Comparison of ENCODE assay signal across 40 cellular contexts in genomic region chr2:124625561-124625960, GRCh38.
"Had no signal": no experiment of that assay in that cellular context is flagged by ENCODE, and none has a peak within 500 bp of the region (broad histone marks: within the 10 kb centered on the region; RNA-seq: fewer than 3 reads in every experiment).

No MANE protein-coding gene starts in this region.

- H3K27me3 Mint-ChIP-seq: activated naive CD4-positive, alpha-beta T cell treated with anti-CD3 and anti-CD28 coated beads, Interleukin-2, amount 10 ng/mL, durations not matched to agents 7 days and 5 days; activated naive CD4-positive, alpha-beta T cell treated with anti-CD3 and anti-CD28 coated beads, Interleukin-2, amount 50 U/mL, for 24 hours; activated naive CD8-positive, alpha-beta T cell; activated naive CD8-positive, alpha-beta T cell treated with anti-CD3 and anti-CD28 coated beads for 36 hours; activated naive CD8-positive, alpha-beta T cell treated with anti-CD3 and anti-CD28 coated beads, Interleukin-2, amount 10 ng/mL, durations not matched to agents 7 days and 5 days; activated naive CD8-positive, alpha-beta T cell treated with anti-CD3 and anti-CD28 coated beads, Interleukin-2, amount 50 U/mL, for 24 hours; activated T-cell treated with anti-CD3 and anti-CD28 coated beads, Interleukin-2, amount 50 U/mL, for 24 hours; brain; central memory CD8-positive, alpha-beta T cell had no signal

- H3K27ac ChIP-seq: adrenal gland, ascending aorta, body of pancreas, brain microvascular endothelial cell, breast epithelium, cardiac muscle cell had no signal

- DNase-seq: activated effector memory CD4-positive, alpha-beta T cell treated with anti-CD3 and anti-CD28 coated beads, Interleukin-2, amount 50 U/mL, for 16 hours; activated effector memory CD4-positive, alpha-beta T cell treated with Interleukin-2 at 50 U/mL for 16 hours; activated gamma-delta T cell; activated gamma-delta T cell treated with Interleukin-2 at 50 U/mL for 16 hours; activated naive CD4-positive, alpha-beta T cell; activated naive CD4-positive, alpha-beta T cell treated with anti-CD3 and anti-CD28 coated beads for 36 hours; activated naive CD4-positive, alpha-beta T cell treated with anti-CD3 and anti-CD28 coated beads, Interleukin-2, amount 10 ng/mL, durations not matched to agents 7 days and 5 days; activated naive CD4-positive, alpha-beta T cell treated with anti-CD3 and anti-CD28 coated beads, Interleukin-2, amount 50 U/mL, for 16 hours; activated naive CD4-positive, alpha-beta T cell treated with Interleukin-2 at 50 U/mL for 16 hours; activated naive CD8-positive, alpha-beta T cell treated with anti-CD3 and anti-CD28 coated beads for 36 hours; activated naive CD8-positive, alpha-beta T cell treated with anti-CD3 and anti-CD28 coated beads, Interleukin-2, amount 10 ng/mL, durations not matched to agents 7 days and 5 days; activated naive CD8-positive, alpha-beta T cell treated with anti-CD3 and anti-CD28 coated beads, Interleukin-2, amount 50 U/mL, for 24 hours; activated T-cell treated with anti-CD3 and anti-CD28 coated beads for 4 hours; activated T-cell treated with anti-CD3 and anti-CD28 coated beads, Interleukin-2, amount 50 U/mL, for 1 hour; activated T-cell treated with anti-CD3 and anti-CD28 coated beads, Interleukin-2, amount 50 U/mL, for 24 hours; activated T-cell treated with anti-CD3 and anti-CD28 coated beads, Interleukin-2, amount 50 U/mL, for 4 hours; activated T-cell treated with anti-CD3 and anti-CD28 coated beads, Interleukin-2, amount 50 U/mL, for 48 hours; activated T-cell treated with anti-CD3 and anti-CD28 coated beads, Interleukin-2, amount 50 U/mL, for 72 hours; adrenal gland; amniotic stem cell; amygdala; anterior cingulate cortex; aorta; body of pancreas; brain microvascular endothelial cell; caudate nucleus; central memory CD4-positive, alpha-beta T cell; cerebellar nuclear complex had no signal

- H3K4me3 Mint-ChIP-seq: activated naive CD4-positive, alpha-beta T cell treated with anti-CD3 and anti-CD28 coated beads for 36 hours; activated naive CD4-positive, alpha-beta T cell treated with anti-CD3 and anti-CD28 coated beads, Interleukin-2, amount 10 ng/mL, durations not matched to agents 7 days and 5 days; activated naive CD4-positive, alpha-beta T cell treated with anti-CD3 and anti-CD28 coated beads, Interleukin-2, amount 50 U/mL, for 24 hours; activated naive CD8-positive, alpha-beta T cell; activated naive CD8-positive, alpha-beta T cell treated with anti-CD3 and anti-CD28 coated beads for 36 hours; activated naive CD8-positive, alpha-beta T cell treated with anti-CD3 and anti-CD28 coated beads, Interleukin-2, amount 10 ng/mL, durations not matched to agents 7 days and 5 days; activated naive CD8-positive, alpha-beta T cell treated with anti-CD3 and anti-CD28 coated beads, Interleukin-2, amount 50 U/mL, for 24 hours; activated T-cell treated with anti-CD3 and anti-CD28 coated beads, Interleukin-2, amount 50 U/mL, for 24 hours; activated T-cell treated with anti-CD3 and anti-CD28 coated beads, Interleukin-2, amount 50 U/mL, for 4 hours; activated T-cell treated with anti-CD3 and anti-CD28 coated beads, Interleukin-2, amount 50 U/mL, for 72 hours; activated T-helper 1 cell treated with anti-CD3 and anti-CD28 coated beads, Interleukin-12 subunit alpha, Interleukin-12 subunit beta, Interleukin-2, Interleukin-4 antibody, amounts not matched to agents 30 ng/mL and 10 ng/mL and 1 ng/mL, durations not matched to agents 14 hours and 24 hours and 36 hours; brain; central memory CD8-positive, alpha-beta T cell had no signal

- H3K4me3 ChIP-seq: adrenal gland, ascending aorta, body of pancreas, breast epithelium, cardiac muscle cell had no signal

- H3K9me3 Mint-ChIP-seq: activated naive CD4-positive, alpha-beta T cell treated with anti-CD3 and anti-CD28 coated beads, Interleukin-2, amount 50 U/mL, for 24 hours had no signal

- H3K4me1 ChIP-seq: adrenal gland, ascending aorta, body of pancreas, breast epithelium had no signal

- H3K4me1 Mint-ChIP-seq: activated naive CD4-positive, alpha-beta T cell treated with anti-CD3 and anti-CD28 coated beads, Interleukin-2, amount 10 ng/mL, durations not matched to agents 7 days and 5 days; activated naive CD4-positive, alpha-beta T cell treated with anti-CD3 and anti-CD28 coated beads, Interleukin-2, amount 50 U/mL, for 24 hours; activated naive CD8-positive, alpha-beta T cell treated with anti-CD3 and anti-CD28 coated beads for 36 hours; activated naive CD8-positive, alpha-beta T cell treated with anti-CD3 and anti-CD28 coated beads, Interleukin-2, amount 10 ng/mL, durations not matched to agents 7 days and 5 days; activated naive CD8-positive, alpha-beta T cell treated with anti-CD3 and anti-CD28 coated beads, Interleukin-2, amount 50 U/mL, for 24 hours; brain; central memory CD8-positive, alpha-beta T cell had no signal

- FAIRE-seq: astrocyte, bronchial epithelial cell had no signal

- H3K27ac Mint-ChIP-seq: activated naive CD4-positive, alpha-beta T cell treated with anti-CD3 and anti-CD28 coated beads for 36 hours; activated naive CD4-positive, alpha-beta T cell treated with anti-CD3 and anti-CD28 coated beads, Interleukin-2, amount 10 ng/mL, durations not matched to agents 7 days and 5 days; activated naive CD4-positive, alpha-beta T cell treated with anti-CD3 and anti-CD28 coated beads, Interleukin-2, amount 50 U/mL, for 24 hours; activated naive CD4-positive, alpha-beta T cell treated with anti-CD3 and anti-CD28 coated beads, Interleukin-2, amount 50 U/mL, for 72 hours; activated naive CD8-positive, alpha-beta T cell; activated naive CD8-positive, alpha-beta T cell treated with anti-CD3 and anti-CD28 coated beads for 36 hours; activated naive CD8-positive, alpha-beta T cell treated with anti-CD3 and anti-CD28 coated beads, Interleukin-2, amount 10 ng/mL, durations not matched to agents 7 days and 5 days; activated naive CD8-positive, alpha-beta T cell treated with anti-CD3 and anti-CD28 coated beads, Interleukin-2, amount 50 U/mL, for 24 hours; activated T-cell treated with anti-CD3 and anti-CD28 coated beads, Interleukin-2, amount 50 U/mL, for 24 hours; activated T-cell treated with anti-CD3 and anti-CD28 coated beads, Interleukin-2, amount 50 U/mL, for 72 hours; activated T-helper 1 cell treated with anti-CD3 and anti-CD28 coated beads, Interleukin-12 subunit alpha, Interleukin-12 subunit beta, Interleukin-2, Interleukin-4 antibody, amounts not matched to agents 30 ng/mL and 10 ng/mL and 1 ng/mL, durations not matched to agents 14 hours and 24 hours and 36 hours; activated T-helper 2 cell treated with anti-CD3 and anti-CD28 coated beads, Interferon-gamma antibody, Interleukin-2, Interleukin-4, amounts not matched to agents 10 μg/mL and 5 μg/mL and 100 μg/mL, durations not matched to agents 14 hours and 24 hours and 36 hours; brain had no signal

- H3K36me3 ChIP-seq: adrenal gland, ascending aorta, brain microvascular endothelial cell, breast epithelium, cardiac muscle cell had no signal

- H3K36me3 Mint-ChIP-seq: activated naive CD4-positive, alpha-beta T cell treated with anti-CD3 and anti-CD28 coated beads, Interleukin-2, amount 10 ng/mL, durations not matched to agents 7 days and 5 days; activated naive CD4-positive, alpha-beta T cell treated with anti-CD3 and anti-CD28 coated beads, Interleukin-2, amount 50 U/mL, for 24 hours; activated naive CD8-positive, alpha-beta T cell; activated naive CD8-positive, alpha-beta T cell treated with anti-CD3 and anti-CD28 coated beads for 36 hours; activated naive CD8-positive, alpha-beta T cell treated with anti-CD3 and anti-CD28 coated beads, Interleukin-2, amount 10 ng/mL, durations not matched to agents 7 days and 5 days; brain had no signal

- H3K27me3 ChIP-seq: adrenal gland, ascending aorta, body of pancreas, brain microvascular endothelial cell, breast epithelium, cardiac muscle cell had no signal

- ATAC-seq: activated naive CD4-positive, alpha-beta T cell treated with anti-CD3 and anti-CD28 coated beads, Interleukin-2, amount 50 U/mL, for 72 hours; activated naive CD8-positive, alpha-beta T cell treated with anti-CD3 and anti-CD28 coated beads, Interleukin-2, amount 50 U/mL, for 24 hours; activated T-cell treated with anti-CD3 and anti-CD28 coated beads, Interleukin-2, amount 50 U/mL, for 4 hours; activated T-cell treated with anti-CD3 and anti-CD28 coated beads, Interleukin-2, amount 50 U/mL, for 72 hours; body of pancreas had no signal

- H3K9me3 ChIP-seq: adrenal gland, ascending aorta, body of pancreas, breast epithelium had no signal
